In genomic region chr6:135673671-135674309, GRCh38 we compare ENCODE assay signal across 16 cellular contexts.
DNase-seq lines count a peak whose midpoint lies in the region; ATAC-seq and TF ChIP-seq lines count a peak whose summit lies in the region.
"Had no signal": no experiment of that assay in that cellular context is flagged by ENCODE, and none has a peak within 500 bp of the region (broad histone marks: within the 10 kb centered on the region; RNA-seq: fewer than 3 reads in every experiment).

No MANE protein-coding gene starts in this region.

- H3K36me3 Mint-ChIP-seq in activated naive CD8-positive, alpha-beta T cell = no peaks in the 10 kb centered on the region

- H3K27me3 Mint-ChIP-seq in activated naive CD8-positive, alpha-beta T cell = no peaks in the 10 kb centered on the region

- H3K4me1 Mint-ChIP-seq in activated naive CD8-positive, alpha-beta T cell (ENCODE audit: low read depth) = peaks cover 11% of the 10 kb centered on the region

- TF ChIP-seq CTCF in AG09309 (IDR thresholded peaks at IDR 0.05; ENCODE audit: control insufficient read depth, insufficient read depth, low read depth, low read length, missing control alignments) (no peak), left lung (IDR thresholded peaks at IDR 0.05) (no peak), GM10248 (IDR thresholded peaks at IDR 0.05; ENCODE audit: control extremely low read depth, extremely low read depth, low read depth, missing control alignments) (no peak)

- no peaks in the 10 kb centered on the region for H3K9me3 ChIP-seq in left lung
- H3K9me3 ChIP-seq: pancreas, transverse colon had no signal

- H3K36me3 ChIP-seq in left lung = no peaks in the 10 kb centered on the region
- H3K36me3 ChIP-seq: pancreas, transverse colon had no signal

- no peaks in the 10 kb centered on the region for H3K27me3 ChIP-seq in left lung
- H3K27me3 ChIP-seq: foreskin keratinocyte, pancreas, transverse colon had no signal

- intact Hi-C loops in left lung (cut with DNase I) = no loop called here

- H3K4me1 ChIP-seq in left lung = no peaks in the 10 kb centered on the region
- H3K4me1 ChIP-seq: foreskin keratinocyte, pancreas, transverse colon had no signal

- peak overlapping the region in 1 of 2 donors; percentile 10 for H3K27ac ChIP-seq in left lung
- H3K27ac ChIP-seq: foreskin keratinocyte, pancreas, transverse colon had no signal

- POLR2A ChIA-PET in GM10248 (lab: Yijun Ruan, JAX) = interaction anchor here (0.8 kb wide), 1 partner anchor 175 kb away, joined by 3 read pairs; no protein-coding TSS in a partner anchor

- H3K9me3 Mint-ChIP-seq in activated naive CD8-positive, alpha-beta T cell (ENCODE audit: low read depth) = no peaks in the 10 kb centered on the region

- DNase-seq in AG09309 (ENCODE audit: low read depth) (peak; percentile 18), ELF-1 (ENCODE audit: low read depth, low spot score) (peak; percentile 11), left lung (peak in 1 of 2 donors; percentile 37), GM10248 (ENCODE audit: extremely low spot score) (no peak), activated gamma-delta T cell treated with Interleukin-2 at 50 U/mL for 16 hours (no peak)
- DNase-seq: amniotic stem cell, C1 segment of cervical spinal cord, cerebellar nuclear complex, DMS 273 treated with DMSO at 0.1 percent for 48 hours, foreskin keratinocyte, NCI-H1417 treated with DMSO at 0.1 percent for 48 hours, pancreas, transverse colon had no signal

- peak; percentile 65 for ATAC-seq in left lung
- no peak for ATAC-seq in HG02981 (IDR thresholded peaks at IDR 0.05; ENCODE audit: unreplicated experiment)
- ATAC-seq: foreskin keratinocyte, left lobe of liver, pancreas had no signal

- H3K4me3 Mint-ChIP-seq in activated naive CD8-positive, alpha-beta T cell = no peak overlapping the region

- peak overlapping the region; percentile 42 for H3K27ac Mint-ChIP-seq in activated naive CD8-positive, alpha-beta T cell

- H3K4me3 ChIP-seq in AG09309 (ENCODE audit: control insufficient read depth, low read depth, low read length) (no peak overlapping the region), left lung (no peak overlapping the region)
- H3K4me3 ChIP-seq: pancreas, transverse colon had no signal

- CTCF ChIA-PET in GM10248 (lab: Yijun Ruan, JAX) = interaction anchor here (0.8 to 2.1 kb wide), 6 partner anchors 15 to 236 kb away, joined by 3 to 8 read pairs (median 4); no protein-coding TSS in a partner anchor

Comparison
In these comparisons a context has a peak if more than half of its experiments do, and no peak if none do; other contexts are left out.
1. DNase-seq: peak in AG09309 (single experiment) and ELF-1 (single experiment); none in GM10248 (single experiment) and activated gamma-delta T cell treated with Interleukin-2 at 50 U/mL for 16 hours (single experiment).